In the genomic region with DNA sequence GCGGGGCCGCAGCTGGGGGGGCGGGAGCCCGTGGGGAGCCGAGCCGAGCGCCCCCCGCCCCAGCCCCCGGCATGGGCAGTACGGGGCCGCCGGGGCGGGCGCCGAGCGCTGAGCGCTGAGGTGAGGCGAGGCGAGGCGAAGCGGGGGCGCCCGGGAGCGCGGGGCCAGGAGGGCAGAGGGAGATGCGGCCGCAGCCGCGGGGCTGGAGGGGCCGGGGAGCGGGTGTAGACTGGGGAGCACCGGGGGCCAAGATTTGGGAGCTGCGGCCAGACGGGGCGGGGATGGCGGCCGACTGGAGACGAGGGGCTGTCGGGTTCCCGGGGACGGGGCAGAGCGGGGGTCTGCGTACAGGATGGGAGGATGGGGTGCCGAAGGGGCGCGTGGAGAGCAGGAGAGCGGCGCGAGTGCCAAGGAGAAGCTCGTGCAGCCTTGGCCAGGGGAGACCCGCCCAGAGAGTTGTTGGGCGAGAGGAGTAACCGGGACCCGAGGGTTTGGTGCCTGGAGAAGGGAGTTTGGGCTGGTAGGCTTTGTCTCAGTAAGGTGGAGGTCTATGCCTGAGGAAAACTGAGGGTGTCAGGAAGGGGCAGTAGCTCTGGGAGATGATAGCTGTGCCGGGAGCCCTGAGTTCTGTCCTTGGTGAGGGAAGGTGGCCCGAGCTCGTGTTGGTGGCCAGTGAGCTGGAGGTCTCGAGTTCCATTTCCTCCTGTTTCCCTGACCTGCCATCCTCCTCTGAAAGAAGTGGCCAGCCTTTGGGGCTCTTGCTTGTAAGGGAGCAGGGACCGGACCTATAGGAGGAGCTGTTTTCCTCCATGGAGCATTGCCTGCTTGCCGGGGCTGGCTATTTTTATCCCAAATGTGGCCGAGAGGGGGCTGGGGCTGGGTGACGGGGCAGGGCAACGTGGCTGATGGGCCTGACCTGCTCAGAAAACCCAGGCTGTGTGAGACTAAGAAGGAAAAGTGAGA, we compare ENCODE assay signal across 8 cellular contexts. TPM values are rescaled to one million over a fixed set of nuclear protein-coding genes. Genes with fewer than 3 reads are reported as not detected.
A peak's percentile ranks its signal among the peaks of the same experiment; 100 is the strongest.
DNase-seq lines count a peak whose midpoint lies in the region; ATAC-seq and TF ChIP-seq lines count a peak whose summit lies in the region.

No MANE protein-coding gene starts in this region.

- H3K36me3 ChIP-seq in naive thymus-derived CD4-positive, alpha-beta T cell (ENCODE audit: control insufficient read depth in 2 of 3, insufficient read depth in 3 of 3, low read length in 3 of 3): peaks cover 0 to 8% (median 0%) of the 10 kb centered on the region in 3 experiments
- H3K36me3 ChIP-seq in transverse colon: no peaks in the 10 kb centered on the region

- CTCF ChIA-PET in naive thymus-derived CD4-positive, alpha-beta T cell (lab: Charles Lee): interaction anchor here (1.2 to 10.2 kb wide), 6 partner anchors 10 to 153 kb away, joined by 3 to 129 read pairs (median 8); no protein-coding TSS in a partner anchor

- TF ChIP-seq CTCF in GM12864 (IDR thresholded peaks at IDR 0.05; ENCODE audit: low read depth, low read length, missing control alignments): peak; percentile 40
- peak; percentile 40 to 61 (median 50) for TF ChIP-seq CTCF in transverse colon (IDR thresholded peaks at IDR 0.05)

- in situ Hi-C loops in transverse colon (cut with MboI; ENCODE audit: low pct_ligation_motif_present in 1 of 4, low pct_unique_long_range_greater_than_20kb in 1 of 4, low sequenced_read_pairs in 3 of 4): no loop called here

- H3K27ac ChIP-seq in naive thymus-derived CD4-positive, alpha-beta T cell (ENCODE audit: low read depth, low read length): peak overlapping the region; percentile 94
- H3K27ac ChIP-seq in transverse colon: peak overlapping the region; percentile 86 to 97 (median 94)

- H3K9me3 ChIP-seq in naive thymus-derived CD4-positive, alpha-beta T cell (ENCODE audit: control insufficient read depth in 2 of 3, low read length in 3 of 3): no peaks in the 10 kb centered on the region
- H3K9me3 ChIP-seq in transverse colon: no peaks in the 10 kb centered on the region

- 5% methylated on average over 61 of the region's 63 CpGs; no CpG with 5 or more reads in 1 of the 2 donors for WGBS in transverse colon (ENCODE audit: low coverage in 1 of 2), 2 donors

- H3K4me1 ChIP-seq in naive thymus-derived CD4-positive, alpha-beta T cell (ENCODE audit: control insufficient read depth in 2 of 2, insufficient read depth in 2 of 2, low read length in 2 of 2): peaks cover 34 to 45% of the 10 kb centered on the region in 2 donors
- H3K4me1 ChIP-seq in transverse colon: peaks cover 16 to 50% (median 41%) of the 10 kb centered on the region in 4 donors

- TF ChIP-seq POLR2A in transverse colon (IDR thresholded peaks at IDR 0.05): no peak

- no peaks in the 10 kb centered on the region for H3K27me3 Mint-ChIP-seq in activated T-helper 17 cell treated with anti-CD3 and anti-CD28 coated beads, Interleukin-2, amount 50 U/mL, for 72 hours
- peaks cover 0 to 30% (median 0%) of the 10 kb centered on the region in 5 donors for H3K27me3 Mint-ChIP-seq in naive thymus-derived CD4-positive, alpha-beta T cell

- H3K9me3 Mint-ChIP-seq in activated T-helper 17 cell treated with anti-CD3 and anti-CD28 coated beads, Interleukin-2, amount 50 U/mL, for 72 hours: no peaks in the 10 kb centered on the region
- no peaks in the 10 kb centered on the region for H3K9me3 Mint-ChIP-seq in naive thymus-derived CD4-positive, alpha-beta T cell

- intact Hi-C loops in naive thymus-derived CD4-positive, alpha-beta T cell (cut with micrococcal nuclease): loop anchor here (1.0 to 10.0 kb wide), 10 partner anchors 54 to 739 kb away; a partner anchor contains a TSS
- intact Hi-C loops in transverse colon (cut with DNase I; ENCODE audit: low total_unique reads): no loop called here

- no peak for TF ChIP-seq EP300 in transverse colon (IDR thresholded peaks at IDR 0.05; ENCODE audit: low read depth)

- H3K4me1 Mint-ChIP-seq in activated T-helper 17 cell treated with anti-CD3 and anti-CD28 coated beads, Interleukin-2, amount 50 U/mL, for 72 hours: peaks cover 31% of the 10 kb centered on the region
- peaks cover 35 to 52% (median 46%) of the 10 kb centered on the region in 7 donors for H3K4me1 Mint-ChIP-seq in naive thymus-derived CD4-positive, alpha-beta T cell

- peak overlapping the region; percentile 88 for H3K4me3 Mint-ChIP-seq in activated T-helper 17 cell treated with anti-CD3 and anti-CD28 coated beads, Interleukin-2, amount 50 U/mL, for 72 hours
- peak overlapping the region; percentile 92 to 98 (median 96) for H3K4me3 Mint-ChIP-seq in naive thymus-derived CD4-positive, alpha-beta T cell

- H3K27ac Mint-ChIP-seq in activated T-helper 17 cell treated with anti-CD3 and anti-CD28 coated beads, Interleukin-2, amount 50 U/mL, for 72 hours: peak overlapping the region; percentile 76
- peak overlapping the region; percentile 79 to 95 (median 86) for H3K27ac Mint-ChIP-seq in naive thymus-derived CD4-positive, alpha-beta T cell

- DNase-seq in AG08395 (ENCODE audit: low spot score): peak; percentile 91
- no peak for DNase-seq in GM12864 (ENCODE audit: low read depth)
- DNase-seq in NCI-H2227 (lab: John Stamatoyannopoulos, UW; ENCODE audit: unreplicated experiment): peak; percentile 70
- peak; percentile 67 for DNase-seq in fibroblast of the conjunctiva (ENCODE audit: low read depth)
- DNase-seq in naive thymus-derived CD4-positive, alpha-beta T cell: peak in 6 of 9 donors; percentile 18 to 54 (median 34)
- DNase-seq in transverse colon: peak; percentile 64
- DNase-seq in NCI-H1105 (lab: John Stamatoyannopoulos, UW): no peak

- peaks cover 27% of the 10 kb centered on the region for H3K36me3 Mint-ChIP-seq in activated T-helper 17 cell treated with anti-CD3 and anti-CD28 coated beads, Interleukin-2, amount 50 U/mL, for 72 hours (ENCODE audit: low read depth)
- peaks cover 3 to 11% (median 4%) of the 10 kb centered on the region in 5 donors for H3K36me3 Mint-ChIP-seq in naive thymus-derived CD4-positive, alpha-beta T cell

- POLR2A ChIA-PET in naive thymus-derived CD4-positive, alpha-beta T cell (lab: Charles Lee): interaction anchor here (0.7 to 9.9 kb wide), 9 partner anchors 10 to 335 kb away, joined by 3 to 160 read pairs (median 4); a partner anchor contains a TSS

- no peaks in the 10 kb centered on the region for H3K27me3 ChIP-seq in naive thymus-derived CD4-positive, alpha-beta T cell (ENCODE audit: control insufficient read depth in 2 of 2, insufficient read depth in 2 of 2, low read length in 2 of 2)
- H3K27me3 ChIP-seq in transverse colon: peaks cover 54% of the 10 kb centered on the region

- ATAC-seq in activated T-helper 17 cell treated with anti-CD3 and anti-CD28 coated beads, Interleukin-2, amount 50 U/mL, for 72 hours (replicated peaks): peak; percentile 22
- ATAC-seq in naive thymus-derived CD4-positive, alpha-beta T cell: no peak

- H3K4me3 ChIP-seq in GM12864 (ENCODE audit: low read depth, low read length) (peak overlapping the region; percentile 82), transverse colon (peak overlapping the region; percentile 41 to 75 (median 66))
- H3K4me3 ChIP-seq in naive thymus-derived CD4-positive, alpha-beta T cell (ENCODE audit: low read length): peak overlapping the region; percentile 79

RNA-seq across cellular contexts. Expression of a gene that starts 0.5 kb away (rescaled TPM):
- 10 to 100 TPM; 64.3 to 69.0 TPM for total RNA-seq in activated T-helper 17 cell treated with anti-CD3 and anti-CD28 coated beads, Interleukin-2, amount 50 U/mL, for 72 hours
- 100 to 1,000 TPM; 105 to 130 (median 117) TPM for total RNA-seq in naive thymus-derived CD4-positive, alpha-beta T cell
- polyA plus RNA-seq in naive thymus-derived CD4-positive, alpha-beta T cell: 10 to 100 TPM; 49.2 to 89.4 TPM
- total RNA-seq in transverse colon: 10 to 100 TPM in 3 of 4 donors, 1 to 10 TPM in 1; 6.0 to 78.6 (median 24.9) TPM

RNA-seq across cellular contexts. Expression of a gene that starts 5.0 kb away (rescaled TPM):
- not detected for total RNA-seq in activated T-helper 17 cell treated with anti-CD3 and anti-CD28 coated beads, Interleukin-2, amount 50 U/mL, for 72 hours
- total RNA-seq in naive thymus-derived CD4-positive, alpha-beta T cell: under 1 TPM in 1 of 5 experiments, not detected in 4; 0.59 TPM
- not detected for polyA plus RNA-seq in naive thymus-derived CD4-positive, alpha-beta T cell
- total RNA-seq in transverse colon: not detected

RNA-seq across cellular contexts. Expression of a gene that starts 53.4 kb away (rescaled TPM):
- 100 to 1,000 TPM; 127 to 132 TPM for total RNA-seq in activated T-helper 17 cell treated with anti-CD3 and anti-CD28 coated beads, Interleukin-2, amount 50 U/mL, for 72 hours
- total RNA-seq in naive thymus-derived CD4-positive, alpha-beta T cell: 100 to 1,000 TPM in 3 of 5 experiments, 10 to 100 TPM in 2; 71.9 to 111 (median 104) TPM
- 100 to 1,000 TPM; 198 to 201 TPM for polyA plus RNA-seq in naive thymus-derived CD4-positive, alpha-beta T cell
- total RNA-seq in transverse colon: 10 to 100 TPM; 44.5 to 87.1 (median 74.1) TPM

Comparison
In these comparisons a context has a peak if more than half of its experiments do, and no peak if none do; other contexts are left out.
1. DNase-seq: peak in AG08395 (single experiment), NCI-H2227 (single experiment), fibroblast of the conjunctiva (single experiment), naive thymus-derived CD4-positive, alpha-beta T cell (6 of 9) and transverse colon (single experiment); none in GM12864 (single experiment) and NCI-H1105 (single experiment).
2. Peak in every context shown above with its lines, with median percentiles within 50 percentile points of each other: H3K4me3 ChIP-seq.